Comparison of ENCODE assay signal across 1 cellular context in the genomic region with DNA sequence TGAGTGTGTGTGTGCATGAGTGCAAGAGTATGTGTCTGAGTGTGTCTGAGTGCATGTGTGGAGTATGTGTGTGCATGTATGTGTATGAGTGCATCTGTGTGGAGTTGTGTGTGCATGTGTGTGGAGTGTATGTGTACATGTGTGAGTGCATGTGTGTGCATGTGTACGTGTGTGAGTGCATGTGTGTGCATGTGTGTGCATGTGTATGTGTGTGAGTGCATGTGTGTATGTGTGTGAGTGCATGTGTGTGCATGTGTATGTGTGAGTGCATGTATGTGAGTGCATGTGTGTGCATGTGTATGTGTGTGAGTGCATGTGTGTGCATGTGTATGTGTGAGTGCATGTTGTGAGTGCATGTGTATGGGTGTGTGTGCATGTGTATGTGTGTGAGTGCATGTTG.
TF ChIP-seq lines count a peak whose summit lies in the region.

No MANE protein-coding gene starts in this region.

TF ChIP-seq in HepG2, 621 proteins besides CTCF, POLR2A, EP300 and RAD21:
- TF ChIP-seq ZMYM4 (CRISPR knock-in tag; IDR thresholded peaks at IDR 0.05) (no peak), SNAPC2 (CRISPR knock-in tag; IDR thresholded peaks at IDR 0.05) (no peak), CHCHD3 (CRISPR knock-in tag; IDR thresholded peaks at IDR 0.05) (no peak), SRSF9 (IDR thresholded peaks at IDR 0.05; ENCODE audit: borderline replicate concordance, insufficient read depth, low read depth, low read length, poor library complexity, severe bottlenecking) (no peak), NFE2L1 (CRISPR knock-in tag; IDR thresholded peaks at IDR 0.05; ENCODE audit: borderline replicate concordance) (no peak), NCOA2 (CRISPR knock-in tag; IDR thresholded peaks at IDR 0.05) (no peak), ATM (IDR thresholded peaks at IDR 0.05; ENCODE audit: borderline replicate concordance) (peak; percentile 6; the same call in 1 of the 2 replicates), YY1 (IDR thresholded peaks at IDR 0.05; ENCODE audit: insufficient read depth, insufficient replicate concordance, low read depth, low read length) (no peak), TBX3 (IDR thresholded peaks at IDR 0.05; ENCODE audit: borderline replicate concordance) (no peak), JUN (CRISPR knock-in tag; IDR thresholded peaks at IDR 0.05) (no peak), MAZ (IDR thresholded peaks at IDR 0.05; ENCODE audit: borderline replicate concordance, low read depth, low read length) (no peak), MAZ (CRISPR knock-in tag; IDR thresholded peaks at IDR 0.05; ENCODE audit: low read depth) (no peak), FOXA1 (IDR thresholded peaks at IDR 0.05) (0 out of 2 replicates have a peak, but pooled peaks have one; percentile 13), FOXA1 (CRISPR knock-in tag; IDR thresholded peaks at IDR 0.05) (no peak), PAF1 (CRISPR knock-in tag; IDR thresholded peaks at IDR 0.05) (no peak), WIZ (CRISPR knock-in tag; IDR thresholded peaks at IDR 0.05) (no peak), MAFG (CRISPR knock-in tag; IDR thresholded peaks at IDR 0.05) (no peak), IRF2 (CRISPR knock-in tag; IDR thresholded peaks at IDR 0.05) (no peak), ZNF749 (CRISPR knock-in tag; IDR thresholded peaks at IDR 0.05; ENCODE audit: borderline replicate concordance) (no peak), ZBTB7A (CRISPR knock-in tag; IDR thresholded peaks at IDR 0.05) (0 out of 2 replicates have a peak, but pooled peaks have one; percentile 27), XRCC5 (optimal IDR thresholded peaks at IDR 0.05; ENCODE audit: low read length) (no peak), FOSL2 (CRISPR knock-in tag; IDR thresholded peaks at IDR 0.05) (no peak)
- TF ChIP-seq, protein P1, sequence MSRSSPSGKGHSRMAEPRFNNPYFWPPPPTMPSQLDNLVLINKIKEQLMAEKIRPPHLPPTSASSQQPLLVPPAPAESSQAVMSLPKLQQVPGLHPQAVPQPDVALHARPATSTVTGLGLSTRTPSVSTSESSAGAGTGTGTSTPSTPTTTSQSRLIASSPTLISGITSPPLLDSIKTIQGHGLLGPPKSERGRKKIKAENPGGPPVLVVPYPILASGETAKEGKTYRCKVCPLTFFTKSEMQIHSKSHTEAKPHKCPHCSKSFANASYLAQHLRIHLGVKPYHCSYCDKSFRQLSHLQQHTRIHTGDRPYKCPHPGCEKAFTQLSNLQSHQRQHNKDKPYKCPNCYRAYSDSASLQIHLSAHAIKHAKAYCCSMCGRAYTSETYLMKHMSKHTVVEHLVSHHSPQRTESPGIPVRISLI (CRISPR knock-in tag; IDR thresholded peaks at IDR 0.05; ENCODE audit: borderline replicate concordance), result no peak
- TF ChIP-seq, protein P2, sequence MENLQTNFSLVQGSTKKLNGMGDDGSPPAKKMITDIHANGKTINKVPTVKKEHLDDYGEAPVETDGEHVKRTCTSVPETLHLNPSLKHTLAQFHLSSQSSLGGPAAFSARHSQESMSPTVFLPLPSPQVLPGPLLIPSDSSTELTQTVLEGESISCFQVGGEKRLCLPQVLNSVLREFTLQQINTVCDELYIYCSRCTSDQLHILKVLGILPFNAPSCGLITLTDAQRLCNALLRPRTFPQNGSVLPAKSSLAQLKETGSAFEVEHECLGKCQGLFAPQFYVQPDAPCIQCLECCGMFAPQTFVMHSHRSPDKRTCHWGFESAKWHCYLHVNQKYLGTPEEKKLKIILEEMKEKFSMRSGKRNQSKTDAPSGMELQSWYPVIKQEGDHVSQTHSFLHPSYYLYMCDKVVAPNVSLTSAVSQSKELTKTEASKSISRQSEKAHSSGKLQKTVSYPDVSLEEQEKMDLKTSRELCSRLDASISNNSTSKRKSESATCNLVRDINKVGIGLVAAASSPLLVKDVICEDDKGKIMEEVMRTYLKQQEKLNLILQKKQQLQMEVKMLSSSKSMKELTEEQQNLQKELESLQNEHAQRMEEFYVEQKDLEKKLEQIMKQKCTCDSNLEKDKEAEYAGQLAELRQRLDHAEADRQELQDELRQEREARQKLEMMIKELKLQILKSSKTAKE (CRISPR knock-in tag; IDR thresholded peaks at IDR 0.05; ENCODE audit: borderline replicate concordance), result peak; percentile 31; the same call in 1 of the 2 replicates
- TF ChIP-seq, protein P3, sequence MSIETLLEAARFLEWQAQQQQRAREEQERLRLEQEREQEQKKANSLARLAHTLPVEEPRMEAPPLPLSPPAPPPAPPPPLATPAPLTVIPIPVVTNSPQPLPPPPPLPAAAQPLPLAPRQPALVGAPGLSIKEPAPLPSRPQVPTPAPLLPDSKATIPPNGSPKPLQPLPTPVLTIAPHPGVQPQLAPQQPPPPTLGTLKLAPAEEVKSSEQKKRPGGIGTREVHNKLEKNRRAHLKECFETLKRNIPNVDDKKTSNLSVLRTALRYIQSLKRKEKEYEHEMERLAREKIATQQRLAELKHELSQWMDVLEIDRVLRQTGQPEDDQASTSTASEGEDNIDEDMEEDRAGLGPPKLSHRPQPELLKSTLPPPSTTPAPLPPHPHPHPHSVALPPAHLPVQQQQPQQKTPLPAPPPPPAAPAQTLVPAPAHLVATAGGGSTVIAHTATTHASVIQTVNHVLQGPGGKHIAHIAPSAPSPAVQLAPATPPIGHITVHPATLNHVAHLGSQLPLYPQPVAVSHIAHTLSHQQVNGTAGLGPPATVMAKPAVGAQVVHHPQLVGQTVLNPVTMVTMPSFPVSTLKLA (IDR thresholded peaks at IDR 0.05), result peak; percentile 98
TF ChIP-seq in HepG2: peak in this region for 5.
